ENCODE assay signal across 1 cellular context in the genomic region with DNA sequence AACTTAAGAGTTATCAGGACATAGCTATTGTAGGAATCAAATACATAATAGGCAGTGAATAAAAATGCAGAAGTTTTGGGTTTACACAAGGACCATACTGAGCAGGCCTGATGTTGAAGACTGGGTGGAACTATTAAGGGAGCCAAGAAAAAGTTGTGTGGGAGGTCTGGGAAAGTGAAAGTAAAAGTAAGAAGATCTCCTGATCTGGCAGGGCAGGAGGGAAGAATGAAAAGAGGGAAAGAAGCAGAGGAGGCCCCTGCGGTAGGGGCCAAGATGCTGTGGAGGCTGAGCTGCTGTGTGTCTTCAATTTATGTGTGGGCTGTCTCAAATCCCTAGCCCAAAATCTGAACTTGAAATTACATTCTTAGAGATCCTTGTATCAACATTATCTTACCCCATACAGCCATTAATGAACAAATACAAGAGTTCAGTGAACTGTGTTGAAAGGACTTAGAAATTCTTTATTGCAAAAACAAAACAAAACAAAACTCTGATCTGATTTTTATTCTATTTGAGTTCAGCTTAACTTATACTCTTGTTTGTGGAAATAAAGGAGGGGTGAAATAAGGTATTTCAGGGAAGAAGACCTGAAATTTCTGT.
TF ChIP-seq lines count a peak whose summit lies in the region.

No MANE protein-coding gene starts in this region.

TF ChIP-seq in WTC11, 78 proteins besides CTCF, POLR2A, EP300 and RAD21 (continued from another document):
- TF ChIP-seq, protein P1, sequence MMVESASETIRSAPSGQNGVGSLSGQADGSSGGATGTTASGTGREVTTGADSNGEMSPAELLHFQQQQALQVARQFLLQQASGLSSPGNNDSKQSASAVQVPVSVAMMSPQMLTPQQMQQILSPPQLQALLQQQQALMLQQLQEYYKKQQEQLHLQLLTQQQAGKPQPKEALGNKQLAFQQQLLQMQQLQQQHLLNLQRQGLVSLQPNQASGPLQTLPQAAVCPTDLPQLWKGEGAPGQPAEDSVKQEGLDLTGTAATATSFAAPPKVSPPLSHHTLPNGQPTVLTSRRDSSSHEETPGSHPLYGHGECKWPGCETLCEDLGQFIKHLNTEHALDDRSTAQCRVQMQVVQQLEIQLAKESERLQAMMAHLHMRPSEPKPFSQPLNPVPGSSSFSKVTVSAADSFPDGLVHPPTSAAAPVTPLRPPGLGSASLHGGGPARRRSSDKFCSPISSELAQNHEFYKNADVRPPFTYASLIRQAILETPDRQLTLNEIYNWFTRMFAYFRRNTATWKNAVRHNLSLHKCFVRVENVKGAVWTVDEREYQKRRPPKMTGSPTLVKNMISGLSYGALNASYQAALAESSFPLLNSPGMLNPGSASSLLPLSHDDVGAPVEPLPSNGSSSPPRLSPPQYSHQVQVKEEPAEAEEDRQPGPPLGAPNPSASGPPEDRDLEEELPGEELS (CRISPR knock-in tag; IDR thresholded peaks at IDR 0.05) = no peak
- TF ChIP-seq, protein P2, sequence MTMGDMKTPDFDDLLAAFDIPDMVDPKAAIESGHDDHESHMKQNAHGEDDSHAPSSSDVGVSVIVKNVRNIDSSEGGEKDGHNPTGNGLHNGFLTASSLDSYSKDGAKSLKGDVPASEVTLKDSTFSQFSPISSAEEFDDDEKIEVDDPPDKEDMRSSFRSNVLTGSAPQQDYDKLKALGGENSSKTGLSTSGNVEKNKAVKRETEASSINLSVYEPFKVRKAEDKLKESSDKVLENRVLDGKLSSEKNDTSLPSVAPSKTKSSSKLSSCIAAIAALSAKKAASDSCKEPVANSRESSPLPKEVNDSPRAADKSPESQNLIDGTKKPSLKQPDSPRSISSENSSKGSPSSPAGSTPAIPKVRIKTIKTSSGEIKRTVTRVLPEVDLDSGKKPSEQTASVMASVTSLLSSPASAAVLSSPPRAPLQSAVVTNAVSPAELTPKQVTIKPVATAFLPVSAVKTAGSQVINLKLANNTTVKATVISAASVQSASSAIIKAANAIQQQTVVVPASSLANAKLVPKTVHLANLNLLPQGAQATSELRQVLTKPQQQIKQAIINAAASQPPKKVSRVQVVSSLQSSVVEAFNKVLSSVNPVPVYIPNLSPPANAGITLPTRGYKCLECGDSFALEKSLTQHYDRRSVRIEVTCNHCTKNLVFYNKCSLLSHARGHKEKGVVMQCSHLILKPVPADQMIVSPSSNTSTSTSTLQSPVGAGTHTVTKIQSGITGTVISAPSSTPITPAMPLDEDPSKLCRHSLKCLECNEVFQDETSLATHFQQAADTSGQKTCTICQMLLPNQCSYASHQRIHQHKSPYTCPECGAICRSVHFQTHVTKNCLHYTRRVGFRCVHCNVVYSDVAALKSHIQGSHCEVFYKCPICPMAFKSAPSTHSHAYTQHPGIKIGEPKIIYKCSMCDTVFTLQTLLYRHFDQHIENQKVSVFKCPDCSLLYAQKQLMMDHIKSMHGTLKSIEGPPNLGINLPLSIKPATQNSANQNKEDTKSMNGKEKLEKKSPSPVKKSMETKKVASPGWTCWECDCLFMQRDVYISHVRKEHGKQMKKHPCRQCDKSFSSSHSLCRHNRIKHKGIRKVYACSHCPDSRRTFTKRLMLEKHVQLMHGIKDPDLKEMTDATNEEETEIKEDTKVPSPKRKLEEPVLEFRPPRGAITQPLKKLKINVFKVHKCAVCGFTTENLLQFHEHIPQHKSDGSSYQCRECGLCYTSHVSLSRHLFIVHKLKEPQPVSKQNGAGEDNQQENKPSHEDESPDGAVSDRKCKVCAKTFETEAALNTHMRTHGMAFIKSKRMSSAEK (CRISPR knock-in tag; IDR thresholded peaks at IDR 0.05; ENCODE audit: borderline replicate concordance) = no peak
- TF ChIP-seq ELF4 (CRISPR knock-in tag; IDR thresholded peaks at IDR 0.05; ENCODE audit: low read depth) = no peak
- no peak for TF ChIP-seq TEAD4 (CRISPR knock-in tag; IDR thresholded peaks at IDR 0.05)
- TF ChIP-seq MXD4 (CRISPR knock-in tag; IDR thresholded peaks at IDR 0.05; ENCODE audit: borderline replicate concordance) = no peak
- TF ChIP-seq NFYB (CRISPR knock-in tag; conservative IDR thresholded peaks at IDR 0.05; ENCODE audit: low read depth) = no peak
